Comparison of ENCODE assay signal across 1 cellular context in genomic region chr20:57589728-57590484, GRCh38.
TF ChIP-seq lines count a peak whose summit lies in the region.

No MANE protein-coding gene starts in this region.

TF ChIP-seq in HepG2, 621 proteins besides CTCF, POLR2A, EP300 and RAD21 (continues in another document):
- TF ChIP-seq GPBP1L1 (CRISPR knock-in tag; IDR thresholded peaks at IDR 0.05) (no peak), ZNF501 (CRISPR knock-in tag; IDR thresholded peaks at IDR 0.05) (peak; percentile 87), SMAD3 (CRISPR knock-in tag; IDR thresholded peaks at IDR 0.05) (peak; percentile 47; the same call in 1 of the 2 replicates), PITX1 (CRISPR knock-in tag; IDR thresholded peaks at IDR 0.05) (peak; percentile 95), ZFP36L2 (CRISPR knock-in tag; IDR thresholded peaks at IDR 0.05) (peak; percentile 64; the same call in 1 of the 2 replicates), ZNF7 (CRISPR knock-in tag; IDR thresholded peaks at IDR 0.05) (no peak), ELF1 (CRISPR knock-in tag; IDR thresholded peaks at IDR 0.05) (peak; percentile 66), ZNF232 (CRISPR knock-in tag; IDR thresholded peaks at IDR 0.05; ENCODE audit: borderline replicate concordance) (peak; percentile 63; the same call in 1 of the 2 replicates), RFXANK (CRISPR knock-in tag; IDR thresholded peaks at IDR 0.05) (no peak), PLSCR1 (CRISPR knock-in tag; IDR thresholded peaks at IDR 0.05; ENCODE audit: borderline replicate concordance) (no peak), PHF8 (CRISPR knock-in tag; IDR thresholded peaks at IDR 0.05) (peak; percentile 55; the same call in 1 of the 2 replicates), ARNT2 (CRISPR knock-in tag; IDR thresholded peaks at IDR 0.05; ENCODE audit: low read depth) (no peak), ZBTB42 (CRISPR knock-in tag; IDR thresholded peaks at IDR 0.05) (peak; percentile 73; the same call in 1 of the 2 replicates), SNAPC2 (CRISPR knock-in tag; IDR thresholded peaks at IDR 0.05) (peak; percentile 96), ZNF781 (CRISPR knock-in tag; IDR thresholded peaks at IDR 0.05; ENCODE audit: borderline replicate concordance, not compliant biosample characterization) (no peak), IKZF1 (IDR thresholded peaks at IDR 0.05) (no peak), ATF2 (CRISPR knock-in tag; IDR thresholded peaks at IDR 0.05) (no peak; the same call in 1 of the 2 replicates), AGO1 (IDR thresholded peaks at IDR 0.05; ENCODE audit: low read depth, low read length, poor library complexity, severe bottlenecking) (no peak), ZNF704 (CRISPR knock-in tag; IDR thresholded peaks at IDR 0.05; ENCODE audit: borderline replicate concordance) (no peak), E2F5 (CRISPR knock-in tag; conservative IDR thresholded peaks at IDR 0.05) (no peak), ISX (CRISPR knock-in tag; conservative IDR thresholded peaks at IDR 0.05) (no peak), PRDM15 (CRISPR knock-in tag; IDR thresholded peaks at IDR 0.05) (no peak), MED1 (CRISPR knock-in tag; IDR thresholded peaks at IDR 0.05) (peak; percentile 95), ZNF431 (CRISPR knock-in tag; IDR thresholded peaks at IDR 0.05; ENCODE audit: borderline replicate concordance, low read depth) (no peak), ARHGAP35 (CRISPR knock-in tag; IDR thresholded peaks at IDR 0.05; ENCODE audit: borderline replicate concordance) (no peak), ZNF280D (CRISPR knock-in tag; IDR thresholded peaks at IDR 0.05) (peak; percentile 84; the same call in 1 of the 2 replicates), POLR2G (IDR thresholded peaks at IDR 0.05; ENCODE audit: low read depth, low read length) (0 out of 2 replicates have a peak, but pooled peaks have one; percentile 32), HHEX (CRISPR knock-in tag; IDR thresholded peaks at IDR 0.05) (no peak; the same call in 1 of the 2 replicates), ZNF354B (CRISPR knock-in tag; IDR thresholded peaks at IDR 0.05) (peak; percentile 72; the same call in 1 of the 2 replicates), ZNF430 (CRISPR knock-in tag; IDR thresholded peaks at IDR 0.05) (peak; percentile 94), ZNF460 (CRISPR knock-in tag; IDR thresholded peaks at IDR 0.05; ENCODE audit: borderline replicate concordance) (peak; percentile 23; the same call in 1 of the 2 replicates), ZNF496 (CRISPR knock-in tag; IDR thresholded peaks at IDR 0.05; ENCODE audit: insufficient replicate concordance) (no peak), ARID2 (CRISPR knock-in tag; IDR thresholded peaks at IDR 0.05; ENCODE audit: borderline replicate concordance) (0 out of 2 replicates have a peak, but pooled peaks have one; percentile 45), ZNF446 (CRISPR knock-in tag; IDR thresholded peaks at IDR 0.05) (0 out of 2 replicates have a peak, but pooled peaks have one; percentile 73), FOXK2 (IDR thresholded peaks at IDR 0.05) (no peak), ATRX (CRISPR knock-in tag; IDR thresholded peaks at IDR 0.05; ENCODE audit: borderline replicate concordance) (no peak), ZBTB7A (CRISPR knock-in tag; IDR thresholded peaks at IDR 0.05) (peak; percentile 82), ONECUT2 (CRISPR knock-in tag; IDR thresholded peaks at IDR 0.05) (no peak), ZNF646 (CRISPR knock-in tag; IDR thresholded peaks at IDR 0.05) (no peak), ZGPAT (CRISPR knock-in tag; IDR thresholded peaks at IDR 0.05) (peak; percentile 84), ZNF382 (CRISPR knock-in tag; IDR thresholded peaks at IDR 0.05; ENCODE audit: borderline replicate concordance) (no peak), HOXA7 (CRISPR knock-in tag; IDR thresholded peaks at IDR 0.05) (peak; percentile 11; the same call in 1 of the 2 replicates)
